Comparison of ENCODE assay signal across 9 cellular contexts in the genomic region with DNA sequence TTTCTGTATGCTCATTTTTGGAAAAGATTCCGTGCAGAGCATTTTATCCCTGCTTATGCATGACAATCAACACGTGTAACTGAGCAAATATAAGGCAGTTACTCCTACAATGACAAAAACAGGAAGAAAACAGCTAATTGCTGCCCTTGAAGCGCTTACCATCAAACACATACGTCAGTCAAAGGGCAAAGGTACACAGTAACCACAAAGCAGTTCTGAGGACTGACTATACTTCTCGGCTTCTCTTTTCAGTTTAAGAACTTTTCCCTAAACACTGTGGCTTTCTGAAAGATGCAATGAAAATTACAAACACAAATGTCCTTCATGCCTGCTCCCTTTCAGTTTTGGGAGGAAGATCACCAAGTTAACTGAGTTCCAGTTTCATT.
DNase-seq lines count a peak whose midpoint lies in the region; ATAC-seq and TF ChIP-seq lines count a peak whose summit lies in the region.
"Had no signal": no experiment of that assay in that cellular context is flagged by ENCODE, and none has a peak within 500 bp of the region (broad histone marks: within the 10 kb centered on the region; RNA-seq: fewer than 3 reads in every experiment).

No MANE protein-coding gene starts in this region.

- H3K4me3 ChIP-seq in CD8-positive, alpha-beta T cell (ENCODE audit: low read depth, low read length): no peak overlapping the region
- no peak overlapping the region for H3K4me3 ChIP-seq in neuronal stem cell (ENCODE audit: low read length in 2 of 2)

- no peak overlapping the region for H2BK15ac ChIP-seq in neuronal stem cell (ENCODE audit: low read length)

- H3K14ac ChIP-seq in neuronal stem cell (ENCODE audit: low read length): no peak overlapping the region

- peaks cover 63% of the 10 kb centered on the region for H3K4me1 Mint-ChIP-seq in CD8-positive, alpha-beta T cell (ENCODE audit: low read depth)

- no peaks in the 10 kb centered on the region for H3K27me3 Mint-ChIP-seq in CD8-positive, alpha-beta T cell (ENCODE audit: low read depth)

- no peak overlapping the region for H3K4me2 ChIP-seq in neuronal stem cell (ENCODE audit: insufficient read depth, low read length, poor library complexity, severe bottlenecking)

- no peak overlapping the region for H3K18ac ChIP-seq in neuronal stem cell (ENCODE audit: low read length)

- no peak overlapping the region for H3K23ac ChIP-seq in neuronal stem cell (ENCODE audit: low read depth, low read length, poor library complexity)

- no peak overlapping the region for H2AFZ ChIP-seq in neuronal stem cell (ENCODE audit: low read length)

- H2BK120ac ChIP-seq in neuronal stem cell (ENCODE audit: low read depth, low read length): no peak overlapping the region

- peak overlapping the region; percentile 83 for H3K27ac Mint-ChIP-seq in CD8-positive, alpha-beta T cell

- no peaks in the 10 kb centered on the region for H3K79me1 ChIP-seq in neuronal stem cell (ENCODE audit: low read depth, low read length)

- no peak overlapping the region for H4K91ac ChIP-seq in neuronal stem cell (ENCODE audit: low read depth, low read length, poor library complexity)

- CTCF ChIA-PET in CD8-positive, alpha-beta T cell (lab: Charles Lee): interaction anchor here (0.6 kb wide), 2 partner anchors 272 to 418 kb away, joined by 3 to 6 read pairs; no protein-coding TSS in a partner anchor

- no peak overlapping the region for H3K9ac ChIP-seq in neuronal stem cell (ENCODE audit: low read depth, low read length, poor library complexity)

- DNase-seq in CD8-positive, alpha-beta T cell: no peak
- DNase-seq in central memory CD4-positive, alpha-beta T cell: peak; percentile 24
- DNase-seq in neuronal stem cell (ENCODE audit: low spot score): no peak
- DNase-seq in substantia nigra (lab: John Stamatoyannopoulos, UW): no peak
- DNase-seq in DMS79 treated with DMSO at 0.1 percent for 48 hours (lab: John Stamatoyannopoulos, UW): no peak
- no peak for DNase-seq in NCI-H446 (lab: John Stamatoyannopoulos, UW)

- peaks cover 37% of the 10 kb centered on the region for H3K36me3 ChIP-seq in CD8-positive, alpha-beta T cell (ENCODE audit: insufficient read depth, low read length)
- H3K36me3 ChIP-seq in neuronal stem cell (replicated peaks in 1 of 2; ENCODE audit: control insufficient read depth in 2 of 2, insufficient read depth in 2 of 2, low read length in 2 of 2): peaks cover 5 to 51% of the 10 kb centered on the region in 2 donors

- H3K27ac ChIP-seq in CD8-positive, alpha-beta T cell (ENCODE audit: low read depth, low read length): peak overlapping the region; percentile 1
- peak overlapping the region; percentile 93 for H3K27ac ChIP-seq in neuronal stem cell (replicated peaks; ENCODE audit: low read length)
- no peak overlapping the region for H3K27ac ChIP-seq in substantia nigra (ENCODE audit: low read depth, low read length, poor library complexity, severe bottlenecking)

- peaks cover 94% of the 10 kb centered on the region for H3K36me3 Mint-ChIP-seq in CD8-positive, alpha-beta T cell

- intact Hi-C loops in CD8-positive, alpha-beta T cell (cut with DNase I, micrococcal nuclease): no loop called here

- no peak overlapping the region for H3K4ac ChIP-seq in neuronal stem cell (ENCODE audit: low read length)

- ATAC-seq in CD8-positive, alpha-beta T cell: peak; percentile 77
- ATAC-seq in HG03097 (IDR thresholded peaks at IDR 0.05; ENCODE audit: low FRiP score, unreplicated experiment) (peak; percentile 48), HG03469 (IDR thresholded peaks at IDR 0.05; ENCODE audit: unreplicated experiment) (no peak)
- ATAC-seq: Panc1 had no signal

- H4K8ac ChIP-seq in neuronal stem cell (ENCODE audit: low read depth, low read length): no peak overlapping the region

- no peak overlapping the region for H2BK5ac ChIP-seq in neuronal stem cell (ENCODE audit: low read length)

- no peak overlapping the region for H2BK12ac ChIP-seq in neuronal stem cell (ENCODE audit: low read length)

- TF ChIP-seq CTCF in CD8-positive, alpha-beta T cell (IDR thresholded peaks at IDR 0.05): no peak

- peaks cover 44% of the 10 kb centered on the region for H3K4me1 ChIP-seq in CD8-positive, alpha-beta T cell (ENCODE audit: insufficient read depth, low read length)
- H3K4me1 ChIP-seq in neuronal stem cell (ENCODE audit: control insufficient read depth in 2 of 2, insufficient read depth in 1 of 2, low read depth in 1 of 2, low read length in 2 of 2): peaks cover 15 to 16% of the 10 kb centered on the region in 2 donors

- WGBS in neuronal stem cell (ENCODE audit: extremely low coverage in 2 of 2, insufficient read length in 2 of 2, insufficient replicate concordance in 1 of 2), 2 donors: no CpG with 5 or more reads among the region's 5 CpGs

- H3K27me3 ChIP-seq in CD8-positive, alpha-beta T cell (ENCODE audit: insufficient read depth, low read length): no peaks in the 10 kb centered on the region
- H3K27me3 ChIP-seq in neuronal stem cell (ENCODE audit: control insufficient read depth in 3 of 3, insufficient read depth in 3 of 3, low read depth in 1 of 3, low read length in 3 of 3): no peaks in the 10 kb centered on the region

- no peaks in the 10 kb centered on the region for H3K9me3 ChIP-seq in CD8-positive, alpha-beta T cell (ENCODE audit: low read length)
- peaks cover 0 to 3% of the 10 kb centered on the region in 2 donors for H3K9me3 ChIP-seq in neuronal stem cell (replicated peaks in 1 of 2; ENCODE audit: control insufficient read depth in 2 of 2, insufficient read depth in 1 of 2, low read depth in 1 of 2, low read length in 2 of 2)

- no peaks in the 10 kb centered on the region for H3K9me3 Mint-ChIP-seq in CD8-positive, alpha-beta T cell

- POLR2A ChIA-PET in CD8-positive, alpha-beta T cell (lab: Charles Lee): no interaction called here

- H2AK5ac ChIP-seq in neuronal stem cell (ENCODE audit: low read depth, low read length): no peak overlapping the region

- H3K4me3 Mint-ChIP-seq in CD8-positive, alpha-beta T cell: peak overlapping the region; percentile 8
